ENCODE assay signal across 20 cellular contexts in the genomic region with DNA sequence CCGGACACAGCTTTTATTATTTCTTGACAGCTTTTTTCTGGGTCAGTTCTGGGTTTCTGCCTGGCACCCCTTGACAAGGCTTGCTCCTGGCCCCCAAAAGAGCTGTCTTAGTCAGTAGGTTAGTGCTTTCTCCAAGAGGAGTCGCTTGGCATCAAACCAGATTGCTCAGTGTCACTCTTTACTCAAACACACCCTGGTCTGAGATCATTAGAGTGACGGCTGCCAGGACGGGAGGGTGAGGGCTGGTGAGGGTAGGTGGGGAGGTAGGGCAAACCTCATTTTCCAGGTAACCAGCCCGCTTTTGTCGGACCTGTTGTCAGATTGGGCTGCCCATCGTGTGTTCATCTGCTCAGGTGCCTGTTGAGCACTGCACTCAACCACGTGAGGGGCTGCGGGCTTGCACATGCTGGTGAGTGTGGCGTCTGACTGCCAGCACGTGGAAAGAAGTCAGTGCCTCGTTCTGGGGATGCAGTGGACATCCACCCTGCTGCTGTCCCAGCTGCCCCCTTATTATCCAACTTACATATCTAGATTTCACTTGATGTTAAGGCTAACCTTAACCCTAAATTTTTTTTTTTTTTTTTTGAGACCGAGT. TPM values are rescaled to one million over a fixed set of nuclear protein-coding genes. Genes with fewer than 3 reads are reported as not detected.
DNase-seq lines count a peak whose midpoint lies in the region; ATAC-seq and TF ChIP-seq lines count a peak whose summit lies in the region.
"Had no signal": no experiment of that assay in that cellular context is flagged by ENCODE, and none has a peak within 500 bp of the region (broad histone marks: within the 10 kb centered on the region; RNA-seq: fewer than 3 reads in every experiment).

No MANE protein-coding gene starts in this region.

- H3K4me2 ChIP-seq in BLaER1 treated with 17β-estradiol and CSF1 and Interleukin-3, amounts not matched to agents 10 nM and 100 nM = peak overlapping the region in 6 of 11 experiments; percentile 4 to 52 (median 16); a peak in 7 of 22 replicates
- H3K4me2 ChIP-seq: PC-9 had no signal

- peak in 4 of 7 donors; percentile 31 to 74 (median 58) for DNase-seq in adrenal gland
- DNase-seq in left ventricle myocardium superior = no peak
- no peak for DNase-seq in sigmoid colon
- no peak for DNase-seq in occipital lobe (lab: John Stamatoyannopoulos, UW)
- no peak for DNase-seq in COLO668 (lab: John Stamatoyannopoulos, UW; ENCODE audit: unreplicated experiment)
- DNase-seq: activated CD4-positive, alpha-beta T cell treated with anti-CD3 and anti-CD28 coated beads, Interleukin-2, amount 10 ng/mL, durations not matched to agents 7 days and 5 days; activated CD8-positive, alpha-beta memory T cell treated with anti-CD3 and anti-CD28 coated beads, Interleukin-2, amount 50 U/mL, for 4 hours; activated effector memory CD4-positive, alpha-beta T cell treated with Interleukin-2 at 50 U/mL for 16 hours; effector CD4-positive, alpha-beta T cell; erythroblast; kidney glomerular epithelial cell; MM.1S; NCI-H1436; PC-9; SJCRH30; stimulated activated CD4-positive, alpha-beta T cell treated with anti-CD3 and anti-CD28 coated beads, Interleukin-12 subunit alpha, Interleukin-12 subunit beta, amount 100 ng/mL, for 4 hours; stimulated activated CD8-positive, alpha-beta memory T cell treated with anti-CD3 and anti-CD28 coated beads, Interleukin-4, amount 100 ng/mL, for 48 hours had no signal

- H3K4me3 ChIP-seq in BLaER1 treated with 17β-estradiol and CSF1 and Interleukin-3, amounts not matched to agents 10 nM and 100 nM = no peak overlapping the region
- no peak overlapping the region for H3K4me3 ChIP-seq in adrenal gland
- H3K4me3 ChIP-seq in sigmoid colon = no peak overlapping the region
- H3K4me3 ChIP-seq: PC-9, SJCRH30 had no signal

- peak; percentile 42 for ATAC-seq in left ventricle myocardium superior
- no peak for ATAC-seq in HG03108 (IDR thresholded peaks at IDR 0.05; ENCODE audit: unreplicated experiment)
- no peak for ATAC-seq in HG02938 (IDR thresholded peaks at IDR 0.05; ENCODE audit: unreplicated experiment)

- no peak for TF ChIP-seq EP300 in sigmoid colon (IDR thresholded peaks at IDR 0.05)

- H3K27me3 ChIP-seq in BLaER1 treated with 17β-estradiol and CSF1 and Interleukin-3, amounts not matched to agents 10 nM and 100 nM = no peaks in the 10 kb centered on the region
- H3K27me3 ChIP-seq in adrenal gland = no peaks in the 10 kb centered on the region
- no peaks in the 10 kb centered on the region for H3K27me3 ChIP-seq in sigmoid colon
- H3K27me3 ChIP-seq: SJCRH30 had no signal

- peaks cover 24 to 65% (median 62%) of the 10 kb centered on the region in 10 experiments for H3K4me1 ChIP-seq in BLaER1 treated with 17β-estradiol and CSF1 and Interleukin-3, amounts not matched to agents 10 nM and 100 nM
- peaks cover 17 to 21% of the 10 kb centered on the region in 2 donors for H3K4me1 ChIP-seq in adrenal gland (replicated peaks in 1 of 2)
- no peaks in the 10 kb centered on the region for H3K4me1 ChIP-seq in sigmoid colon

- intact Hi-C loops in adrenal gland (cut with DNase I) (no loop called here), left ventricle myocardium superior (cut with micrococcal nuclease) (no loop called here), sigmoid colon (cut with DNase I) (no loop called here)

- peaks cover 25 to 75% (median 64%) of the 10 kb centered on the region in 11 experiments for H3K36me3 ChIP-seq in BLaER1 treated with 17β-estradiol and CSF1 and Interleukin-3, amounts not matched to agents 10 nM and 100 nM
- H3K36me3 ChIP-seq in adrenal gland (replicated peaks in 1 of 2) = peaks cover 0 to 22% of the 10 kb centered on the region in 2 donors
- peaks cover 3 to 19% (median 9%) of the 10 kb centered on the region in 4 donors for H3K36me3 ChIP-seq in sigmoid colon

- TF ChIP-seq POLR2A in adrenal gland (IDR thresholded peaks at IDR 0.05) = no peak
- TF ChIP-seq POLR2A in sigmoid colon (IDR thresholded peaks at IDR 0.05) = no peak

- H3K9ac ChIP-seq in BLaER1 treated with 17β-estradiol and CSF1 and Interleukin-3, amounts not matched to agents 10 nM and 100 nM = no peak overlapping the region; a peak in 2 of 22 replicates

- WGBS in adrenal gland, 4 donors = 51 to 67% (median 59%) methylated on average over 10 to 13 of the region's 13 CpGs
- WGBS in sigmoid colon, 2 donors = 43 to 78% methylated on average over 13 of the region's 13 CpGs

- H4K20me1 ChIP-seq in BLaER1 treated with 17β-estradiol and CSF1 and Interleukin-3, amounts not matched to agents 10 nM and 100 nM = peaks cover 0 to 9% (median 0%) of the 10 kb centered on the region in 11 experiments; a peak in 4 of 22 replicates

- peaks cover 0 to 27% (median 7%) of the 10 kb centered on the region in 11 experiments; a peak in 14 of 22 replicates for H3K9me3 ChIP-seq in BLaER1 treated with 17β-estradiol and CSF1 and Interleukin-3, amounts not matched to agents 10 nM and 100 nM (replicated peaks in 1 of 11)
- H3K9me3 ChIP-seq in adrenal gland (replicated peaks in 1 of 3) (no peaks in the 10 kb centered on the region), sigmoid colon (no peaks in the 10 kb centered on the region)
- H3K9me3 ChIP-seq: SJCRH30 had no signal

- peak overlapping the region in 7 of 11 experiments; percentile 5 to 50 (median 36); a peak in 8 of 22 replicates for H3K27ac ChIP-seq in BLaER1 treated with 17β-estradiol and CSF1 and Interleukin-3, amounts not matched to agents 10 nM and 100 nM
- peak overlapping the region; percentile 74 to 95 (median 85) for H3K27ac ChIP-seq in adrenal gland
- peak overlapping the region in 3 of 4 donors; percentile 7 to 23 (median 15) for H3K27ac ChIP-seq in sigmoid colon
- H3K27ac ChIP-seq: PC-9, SJCRH30 had no signal

- TF ChIP-seq CTCF in adrenal gland (IDR thresholded peaks at IDR 0.05) (no peak), sigmoid colon (IDR thresholded peaks at IDR 0.05) (no peak)

RNA-seq across cellular contexts. Expression of a gene that starts 12.4 kb away (rescaled TPM):
- 100 to 1,000 TPM; 162 to 245 (median 174) TPM for total RNA-seq in adrenal gland
- 100 to 1,000 TPM; 132 to 186 (median 134) TPM for polyA plus RNA-seq in adrenal gland
- total RNA-seq in left ventricle myocardium superior = 56.8 TPM
- total RNA-seq in sigmoid colon = 10 to 100 TPM; 15.3 to 74.8 (median 32.4) TPM
- 10 to 100 TPM in 2 of 3 donors, 1 to 10 TPM in 1; 6.2 to 70.4 (median 22.8) TPM for polyA plus RNA-seq in sigmoid colon
- total RNA-seq in occipital lobe = 25.4 TPM

RNA-seq across cellular contexts. Expression of a gene that starts 46.5 kb away (rescaled TPM):
- total RNA-seq in adrenal gland (10 to 100 TPM; 26.6 to 90.8 (median 48.7) TPM), left ventricle myocardium superior (36.6 TPM), sigmoid colon (10 to 100 TPM in 3 of 4 donors, 1 to 10 TPM in 1; 10.0 to 14.7 (median 10.2) TPM), occipital lobe (4.8 TPM)
- polyA plus RNA-seq in adrenal gland (10 to 100 TPM; 10.1 to 43.2 (median 28.3) TPM), sigmoid colon (10 to 100 TPM in 1 of 3 donors, 1 to 10 TPM in 2; 4.8 to 12.9 (median 7.4) TPM)

RNA-seq across cellular contexts. Expression of a gene that starts 47.5 kb away (rescaled TPM):
- total RNA-seq in adrenal gland (10 to 100 TPM; 18.6 to 30.3 (median 25.6) TPM), left ventricle myocardium superior (8.3 TPM), sigmoid colon (10 to 100 TPM; 11.1 to 25.3 (median 21.3) TPM), occipital lobe (8.1 TPM)
- polyA plus RNA-seq in adrenal gland (10 to 100 TPM; 17.9 to 67.8 (median 56.0) TPM), sigmoid colon (10 to 100 TPM; 32.4 to 43.7 (median 35.6) TPM)

RNA-seq across cellular contexts. Expression of a gene that starts 56.6 kb away (rescaled TPM):
- total RNA-seq in adrenal gland (10 to 100 TPM in 7 of 8 donors, 1 to 10 TPM in 1; 9.9 to 40.5 (median 23.8) TPM), left ventricle myocardium superior (5.1 TPM), sigmoid colon (1 to 10 TPM; 1.4 to 5.0 (median 3.4) TPM), occipital lobe (2.7 TPM)
- polyA plus RNA-seq in adrenal gland (10 to 100 TPM in 2 of 3 donors, 1 to 10 TPM in 1; 1.2 to 90.3 (median 51.4) TPM), sigmoid colon (100 to 1,000 TPM; 197 to 299 (median 294) TPM)
- total RNA-seq: SJCRH30 had no signal

Comparison
In these comparisons a context has a peak if more than half of its experiments do, and no peak if none do; other contexts are left out.
1. H3K27ac ChIP-seq: peak in every context shown above with its lines; median percentile 85 in adrenal gland; 36 in BLaER1 treated with 17β-estradiol and CSF1 and Interleukin-3, amounts not matched to agents 10 nM and 100 nM; 15 in sigmoid colon.
2. DNase-seq: peak in adrenal gland (4 of 7); none in left ventricle myocardium superior (single experiment), sigmoid colon (single experiment), occipital lobe (single experiment) and COLO668 (single experiment).